ENCODE assay signal across 8 cellular contexts in genomic region chr9:97386733-97387503, GRCh38. TPM values are rescaled to one million over a fixed set of nuclear protein-coding genes. Genes with fewer than 3 reads are reported as not detected.
DNase-seq lines count a peak whose midpoint lies in the region; ATAC-seq, FAIRE-seq and TF ChIP-seq lines count a peak whose summit lies in the region.

No MANE protein-coding gene starts in this region.

- H3K9ac ChIP-seq in keratinocyte (ENCODE audit: control insufficient read depth, extremely low read depth, insufficient read depth, low read length): no peak overlapping the region

- H3K4me3 ChIP-seq in AG04450 (ENCODE audit: low read depth, low read length): no peak overlapping the region
- no peak overlapping the region for H3K4me3 ChIP-seq in keratinocyte (ENCODE audit: control insufficient read depth in 2 of 3, extremely low read depth in 1 of 3, insufficient read depth in 2 of 3, low read depth in 1 of 3, low read length in 3 of 3)

- no peaks in the 10 kb centered on the region for H3K4me1 ChIP-seq in keratinocyte (ENCODE audit: control insufficient read depth, extremely low read depth, insufficient read depth, low read length)

- DNase-seq in AG04450 (ENCODE audit: low read depth, low spot score) (peak; percentile 24), GM19240 (ENCODE audit: insufficient read length, low spot score) (peak; percentile 26), NCI-H1930 (lab: John Stamatoyannopoulos, UW) (peak; percentile 39 to 40), keratinocyte (ENCODE audit: low read depth, low spot score) (no peak)
- peak; percentile 56 for DNase-seq in activated CD4-positive, CD25-positive, alpha-beta regulatory T cell treated with anti-CD3 and anti-CD28 coated beads, Interleukin-2, amount 50 U/mL, for 16 hours (ENCODE audit: low read depth, low spot score)
- DNase-seq in central memory CD4-positive, alpha-beta T cell: peak; percentile 44
- DNase-seq in stimulated activated CD4-positive, alpha-beta T cell treated with anti-CD3 and anti-CD28 coated beads, Interleukin-1b, Interleukin-23, amount 100 ng/mL, for 24 hours (ENCODE audit: low read depth in 4 of 4, low spot score in 1 of 4): peak; percentile 47 to 69 (median 60)

- no peak for ATAC-seq in HG02884 (IDR thresholded peaks at IDR 0.05; ENCODE audit: unreplicated experiment)

- dilution Hi-C loops in keratinocyte (cut with MboI; ENCODE audit: extremely low pct_ligation_motif_present, low sequenced_read_pairs): no loop called here

- H4K20me1 ChIP-seq in keratinocyte (ENCODE audit: control insufficient read depth, extremely low read depth, insufficient read depth, low read length): no peaks in the 10 kb centered on the region

- H3K27me3 ChIP-seq in AG04450 (ENCODE audit: control insufficient read depth, insufficient read depth, low read length) (peaks cover 3% of the 10 kb centered on the region), keratinocyte (ENCODE audit: control insufficient read depth, extremely low read depth, insufficient read depth, low read length) (peaks cover 6% of the 10 kb centered on the region)

- no peaks in the 10 kb centered on the region for H3K79me2 ChIP-seq in keratinocyte (ENCODE audit: control insufficient read depth, insufficient read depth, low read length)

- POLR2A ChIA-PET in AG04450 (lab: Yijun Ruan, JAX): no interaction called here

- CTCF ChIA-PET in AG04450 (lab: Charles Lee): interaction anchor here (0.5 to 2.5 kb wide), 13 partner anchors 9 to 532 kb away, joined by 3 to 14 read pairs (median 4); partner anchors contain the start of gene ZNF782

- H3K27ac ChIP-seq in AG04450 (ENCODE audit: low read depth, low read length) (no peak overlapping the region), keratinocyte (ENCODE audit: control insufficient read depth, insufficient read depth, low read length) (no peak overlapping the region)

- no peak overlapping the region for H2AFZ ChIP-seq in keratinocyte (ENCODE audit: control insufficient read depth, low read length)

- H3K36me3 ChIP-seq in keratinocyte (ENCODE audit: control insufficient read depth in 2 of 2, extremely low read depth in 1 of 2, insufficient read depth in 2 of 2, low read length in 2 of 2): no peaks in the 10 kb centered on the region

- no peaks in the 10 kb centered on the region for H3K9me1 ChIP-seq in keratinocyte (ENCODE audit: control insufficient read depth, extremely low read depth, insufficient read depth, low read length)

- peak; percentile 99 for TF ChIP-seq CTCF in AG04450 (IDR thresholded peaks at IDR 0.05; ENCODE audit: low read depth, low read length)
- peak; percentile 91 to 98 (median 95) for TF ChIP-seq CTCF in keratinocyte (optimal IDR thresholded peaks at IDR 0.05 in 1 of 3, IDR thresholded peaks at IDR 0.05 in 1 of 3, conservative IDR thresholded peaks at IDR 0.05 in 1 of 3; ENCODE audit: extremely low read depth in 1 of 3, insufficient read depth in 2 of 3, low read length in 3 of 3)

- H3K9me3 ChIP-seq in AG04450 (ENCODE audit: control insufficient read depth, insufficient read depth, low read length): no peaks in the 10 kb centered on the region; the same call in 1 of the 2 replicates
- no peaks in the 10 kb centered on the region for H3K9me3 ChIP-seq in keratinocyte (ENCODE audit: control insufficient read depth, low read depth, low read length)

- FAIRE-seq in keratinocyte (lab: Jason Lieb, UNC): no peak

- H3K4me2 ChIP-seq in keratinocyte (ENCODE audit: control insufficient read depth, extremely low read depth, insufficient read depth, low read depth, low read length): no peak overlapping the region

RNA-seq across cellular contexts. Expression of gene TDRD7, which starts 25.0 kb away (rescaled TPM):
- 7.3 and 8.2 TPM in 2 replicates for polyA plus RNA-seq in AG04450 (2011; rRNA removed)
- polyA minus RNA-seq in AG04450 (2011; rRNA and poly(A)+ RNA removed): 5.3 and 7.0 TPM in 2 replicates
- polyA plus RNA-seq in keratinocyte: 7.3 to 10.5 TPM (median 8.7 TPM) in 3 replicates
- polyA plus RNA-seq in keratinocyte (2011; ENCODE audit: low read depth): 3.1 TPM
- 4.8 and 8.8 TPM in 2 replicates for polyA plus RNA-seq in keratinocyte (2011; cell fraction: cytosol; rRNA removed)
- 9.4 and 11.1 TPM in 2 replicates for polyA plus RNA-seq in keratinocyte (2011; cell fraction: nucleus; rRNA removed)
- polyA plus RNA-seq in keratinocyte (2012; ENCODE audit: low replicate concordance): 3.4 and 8.0 TPM in 2 replicates
- polyA minus RNA-seq in keratinocyte: 4.2 to 10.5 TPM (median 5.9 TPM) in 3 replicates
- 2.7 TPM for polyA minus RNA-seq in keratinocyte (2011; cell fraction: cytosol; rRNA and poly(A)+ RNA removed)
- polyA minus RNA-seq in keratinocyte (2011; cell fraction: nucleus; rRNA and poly(A)+ RNA removed): 5.7 and 12.6 TPM in 2 replicates
